Comparison of ENCODE assay signal across 8 cellular contexts in the genomic region with DNA sequence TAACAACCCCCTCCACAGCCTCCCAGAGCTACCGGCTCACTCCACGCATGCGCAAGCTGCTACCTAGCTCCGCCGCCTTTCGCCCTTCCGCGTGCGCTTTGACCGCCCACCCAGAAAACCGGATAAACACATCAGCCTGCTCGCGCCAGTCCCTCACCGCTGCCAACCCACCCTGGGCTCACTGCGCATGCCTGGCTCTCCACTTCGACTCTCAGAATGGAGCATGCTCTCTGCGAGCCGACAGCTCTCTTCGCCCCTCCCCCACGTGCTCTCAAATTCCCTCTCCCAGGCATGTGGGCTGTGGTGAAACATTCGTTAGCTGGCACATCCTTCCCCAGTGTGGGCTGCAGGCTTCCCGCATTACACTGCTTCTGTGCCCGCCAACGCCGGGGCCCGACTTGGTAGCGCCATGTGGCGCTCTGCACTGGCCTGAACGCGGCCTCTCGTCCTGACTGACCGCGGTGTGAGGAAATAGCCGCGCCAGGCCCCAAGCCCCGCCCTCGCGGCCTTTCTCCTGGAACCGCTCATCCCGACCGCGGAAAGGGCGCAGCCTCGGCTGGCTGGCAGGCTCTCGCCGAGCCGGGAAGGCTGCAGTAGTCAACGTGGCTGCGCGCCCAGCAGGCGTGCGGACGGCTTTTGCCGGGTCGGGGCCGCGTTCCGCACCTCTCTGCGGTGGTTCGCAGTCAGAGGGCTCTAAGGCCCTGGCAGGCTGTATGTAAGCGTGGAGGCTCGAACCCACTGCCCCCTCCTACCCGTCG. TPM values are rescaled to one million over a fixed set of nuclear protein-coding genes. Genes with fewer than 3 reads are reported as not detected.
A peak's percentile ranks its signal among the peaks of the same experiment; 100 is the strongest.
DNase-seq lines count a peak whose midpoint lies in the region; ATAC-seq and TF ChIP-seq lines count a peak whose summit lies in the region.

No MANE protein-coding gene starts in this region.

- H3K27me3 ChIP-seq in BLaER1 treated with 17β-estradiol and CSF1 and Interleukin-3, amounts not matched to agents 10 nM and 100 nM = no peaks in the 10 kb centered on the region

- peak overlapping the region; percentile 98 for H3K4me3 Mint-ChIP-seq in activated CD4-positive, alpha-beta T cell treated with anti-CD3 and anti-CD28 coated beads, Interleukin-2, amount 10 ng/mL, durations not matched to agents 24 days and 14 days

- peaks cover 9 to 21% (median 16%) of the 10 kb centered on the region in 11 experiments; a peak in 21 of 22 replicates for H3K9me3 ChIP-seq in BLaER1 treated with 17β-estradiol and CSF1 and Interleukin-3, amounts not matched to agents 10 nM and 100 nM (replicated peaks in 1 of 11)

- peaks cover 7% of the 10 kb centered on the region for H3K27me3 Mint-ChIP-seq in activated CD4-positive, alpha-beta T cell treated with anti-CD3 and anti-CD28 coated beads, Interleukin-2, amount 10 ng/mL, durations not matched to agents 24 days and 14 days

- H3K9me3 Mint-ChIP-seq in activated CD4-positive, alpha-beta T cell treated with anti-CD3 and anti-CD28 coated beads, Interleukin-2, amount 10 ng/mL, durations not matched to agents 24 days and 14 days = no peaks in the 10 kb centered on the region

- peak overlapping the region; percentile 97 to 100 (median 100) for H3K27ac ChIP-seq in BLaER1 treated with 17β-estradiol and CSF1 and Interleukin-3, amounts not matched to agents 10 nM and 100 nM
- peak overlapping the region; percentile 100 for H3K27ac ChIP-seq in coronary artery

- ATAC-seq in GM19328 (IDR thresholded peaks at IDR 0.05; ENCODE audit: unreplicated experiment) (peak; percentile 61), HG03469 (IDR thresholded peaks at IDR 0.05; ENCODE audit: unreplicated experiment) (peak; percentile 57), left colon (peak; percentile 77)

- H3K36me3 ChIP-seq in BLaER1 treated with 17β-estradiol and CSF1 and Interleukin-3, amounts not matched to agents 10 nM and 100 nM = peaks cover 0 to 24% (median 3%) of the 10 kb centered on the region in 11 experiments; a peak in 6 of 22 replicates

- DNase-seq in NCI-H526 (lab: John Stamatoyannopoulos, UW) (peak; percentile 100), coronary artery (ENCODE audit: low spot score) (peak; percentile 99), left colon (peak; percentile 99 to 100)
- peak; percentile 99 for DNase-seq in activated CD4-positive, alpha-beta T cell treated with anti-CD3 and anti-CD28 coated beads, Interleukin-2, amount 10 ng/mL, durations not matched to agents 24 days and 14 days
- peak; percentile 99 to 100 for DNase-seq in stimulated activated CD4-positive, alpha-beta T cell treated with anti-CD3 and anti-CD28 coated beads, Interleukin-1b, Interleukin-23, amount 100 ng/mL, for 4 hours (ENCODE audit: low read depth in 2 of 2)

- H3K4me1 ChIP-seq in BLaER1 treated with 17β-estradiol and CSF1 and Interleukin-3, amounts not matched to agents 10 nM and 100 nM = peaks cover 15 to 30% (median 26%) of the 10 kb centered on the region in 10 experiments

- H4K20me1 ChIP-seq in BLaER1 treated with 17β-estradiol and CSF1 and Interleukin-3, amounts not matched to agents 10 nM and 100 nM = peaks cover 39 to 41% (median 41%) of the 10 kb centered on the region in 11 experiments

- H3K36me3 Mint-ChIP-seq in activated CD4-positive, alpha-beta T cell treated with anti-CD3 and anti-CD28 coated beads, Interleukin-2, amount 10 ng/mL, durations not matched to agents 24 days and 14 days (ENCODE audit: low read depth) = peaks cover 32% of the 10 kb centered on the region

- H3K27ac Mint-ChIP-seq in activated CD4-positive, alpha-beta T cell treated with anti-CD3 and anti-CD28 coated beads, Interleukin-2, amount 10 ng/mL, durations not matched to agents 24 days and 14 days = peak overlapping the region; percentile 96

- peaks cover 43% of the 10 kb centered on the region for H3K4me1 Mint-ChIP-seq in activated CD4-positive, alpha-beta T cell treated with anti-CD3 and anti-CD28 coated beads, Interleukin-2, amount 10 ng/mL, durations not matched to agents 24 days and 14 days

- H3K9ac ChIP-seq in BLaER1 treated with 17β-estradiol and CSF1 and Interleukin-3, amounts not matched to agents 10 nM and 100 nM = peak overlapping the region; percentile 98 to 100 (median 100)

- H3K4me2 ChIP-seq in BLaER1 treated with 17β-estradiol and CSF1 and Interleukin-3, amounts not matched to agents 10 nM and 100 nM = peak overlapping the region; percentile 82 to 95 (median 90)

- no peak for TF ChIP-seq CTCF in coronary artery (IDR thresholded peaks at IDR 0.05)

- intact Hi-C loops in activated CD4-positive, alpha-beta T cell treated with anti-CD3 and anti-CD28 coated beads, Interleukin-2, amount 10 ng/mL, durations not matched to agents 24 days and 14 days (cut with micrococcal nuclease) = loop anchor here (1.0 to 10.0 kb wide), 10 partner anchors 25 to 1871 kb away; a partner anchor contains a TSS
- intact Hi-C loops in left colon (cut with DNase I, micrococcal nuclease) = loop anchor here (10.0 kb wide), 3 partner anchors 58 to 558 kb away; a partner anchor contains a TSS

- peak overlapping the region; percentile 81 to 99 (median 88) for H3K4me3 ChIP-seq in BLaER1 treated with 17β-estradiol and CSF1 and Interleukin-3, amounts not matched to agents 10 nM and 100 nM
- H3K4me3 ChIP-seq in coronary artery = peak overlapping the region; percentile 97

RNA-seq across cellular contexts. Expression of a gene that starts 0.4 kb away (rescaled TPM):
- total RNA-seq in activated CD4-positive, alpha-beta T cell treated with anti-CD3 and anti-CD28 coated beads, Interleukin-2, amount 10 ng/mL, durations not matched to agents 24 days and 14 days = 37.9 and 39.5 TPM in 2 replicates
- total RNA-seq in left colon = 10 to 100 TPM; 22.6 to 24.5 TPM

RNA-seq across cellular contexts. Expression of a gene that starts 53.6 kb away (rescaled TPM):
- total RNA-seq in activated CD4-positive, alpha-beta T cell treated with anti-CD3 and anti-CD28 coated beads, Interleukin-2, amount 10 ng/mL, durations not matched to agents 24 days and 14 days = 45.4 and 55.9 TPM in 2 replicates
- total RNA-seq in left colon = 10 to 100 TPM; 53.0 to 59.1 TPM

Comparison
In these comparisons a context has a peak if more than half of its experiments do, and no peak if none do; other contexts are left out.
1. Peak in every context shown above with its lines: DNase-seq, ATAC-seq, H3K4me3 ChIP-seq and H3K27ac ChIP-seq.